8 cellular contexts compared by ENCODE assay signal in the genomic region with DNA sequence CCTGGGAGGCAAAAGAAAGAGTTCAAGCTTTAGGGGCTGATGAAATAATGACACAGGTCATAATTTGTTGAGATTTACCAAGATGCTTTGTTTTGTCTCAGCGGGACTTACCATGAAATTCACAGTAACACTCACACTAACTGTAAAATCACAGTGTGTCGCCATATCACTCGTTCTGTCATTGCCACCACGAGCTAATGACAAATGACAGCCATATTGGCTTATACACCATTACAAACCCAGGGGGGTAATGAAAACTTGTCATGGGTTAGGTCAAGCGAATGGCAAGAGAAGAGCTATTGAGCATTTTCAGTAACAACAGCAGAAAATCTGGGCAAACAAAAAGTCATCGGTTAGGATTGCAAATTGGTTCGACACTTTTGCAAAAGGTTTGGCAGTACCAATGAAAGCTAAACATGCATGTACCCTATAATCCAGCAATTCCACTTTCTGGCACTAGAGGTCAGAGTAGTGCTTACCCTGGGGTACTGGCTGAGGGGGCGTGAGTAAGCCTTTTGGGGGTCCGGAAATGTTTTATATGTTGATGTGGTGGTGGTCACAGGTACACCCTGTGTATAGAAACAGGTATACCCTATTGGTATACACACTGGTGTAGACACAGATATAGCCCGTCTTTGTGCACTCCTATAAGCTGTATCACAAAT.
DNase-seq lines count a peak whose midpoint lies in the region; ATAC-seq and TF ChIP-seq lines count a peak whose summit lies in the region.

No MANE protein-coding gene starts in this region.

- H2AFZ ChIP-seq in GM23248 = no peak overlapping the region

- H3K4me3 ChIP-seq in CD4-positive, alpha-beta memory T cell (ENCODE audit: low read length in 2 of 2) = no peak overlapping the region
- no peak overlapping the region for H3K4me3 ChIP-seq in GM23248

- no peak overlapping the region for H3K27ac Mint-ChIP-seq in CD4-positive, alpha-beta memory T cell

- no peaks in the 10 kb centered on the region for H3K9me3 ChIP-seq in CD4-positive, alpha-beta memory T cell (ENCODE audit: control insufficient read depth in 1 of 2, low read length in 2 of 2)
- no peaks in the 10 kb centered on the region for H3K9me3 ChIP-seq in GM23248 (ENCODE audit: low read depth)

- H3K27me3 ChIP-seq in CD4-positive, alpha-beta memory T cell (ENCODE audit: insufficient read depth, low read length) = no peaks in the 10 kb centered on the region
- no peaks in the 10 kb centered on the region for H3K27me3 ChIP-seq in GM23248 (replicated peaks; ENCODE audit: insufficient read depth)

- in situ Hi-C loops in GM23248 (cut with MboI) = no loop called here

- peaks cover 0 to 2% of the 10 kb centered on the region in 2 donors for H3K27me3 Mint-ChIP-seq in CD4-positive, alpha-beta memory T cell

- H3K36me3 Mint-ChIP-seq in CD4-positive, alpha-beta memory T cell = no peaks in the 10 kb centered on the region

- no peak overlapping the region for H3K27ac ChIP-seq in CD4-positive, alpha-beta memory T cell (ENCODE audit: low read depth, low read length)
- H3K27ac ChIP-seq in GM23248 = no peak overlapping the region

- ATAC-seq in SK-N-SH treated with all-trans-retinoic acid at 6 μM for 48 hours (peak; percentile 73), GM19324 (IDR thresholded peaks at IDR 0.05; ENCODE audit: low FRiP score, unreplicated experiment) (no peak), HG02938 (IDR thresholded peaks at IDR 0.05; ENCODE audit: unreplicated experiment) (no peak)

- 34 to 35% methylated on average over 9 to 10 of the region's 10 CpGs for WGBS in GM23248 (ENCODE audit: low coverage in 1 of 2, low lambda C conversion rate in 2 of 2, missing lambda C conversion rate in 2 of 2), 2 experiments

- no peaks in the 10 kb centered on the region for H3K4me1 Mint-ChIP-seq in CD4-positive, alpha-beta memory T cell

- no peaks in the 10 kb centered on the region for H3K4me1 ChIP-seq in CD4-positive, alpha-beta memory T cell (ENCODE audit: insufficient read depth, low read length)
- no peaks in the 10 kb centered on the region for H3K4me1 ChIP-seq in GM23248 (ENCODE audit: insufficient read depth)

- intact Hi-C loops in CD4-positive, alpha-beta memory T cell (cut with micrococcal nuclease) = loop anchor here (2.0 kb wide), 1 partner anchor 434 kb away; no protein-coding TSS in a partner anchor

- no peaks in the 10 kb centered on the region for H3K9me2 ChIP-seq in GM23248 (ENCODE audit: insufficient read depth)

- no peaks in the 10 kb centered on the region for H3K79me2 ChIP-seq in GM23248 (ENCODE audit: insufficient read depth)

- DNase-seq in CD4-positive, alpha-beta memory T cell = peak in 3 of 5 donors; percentile 2 to 14 (median 4)
- DNase-seq in GM23248 (peak; percentile 1), left kidney (ENCODE audit: low read depth, low spot score) (peak; percentile 11), midbrain (lab: John Stamatoyannopoulos, UW) (no peak), hippocampal formation (lab: John Stamatoyannopoulos, UW) (no peak)

- no peak overlapping the region for H3K4me3 Mint-ChIP-seq in CD4-positive, alpha-beta memory T cell

- H3K36me3 ChIP-seq in CD4-positive, alpha-beta memory T cell (ENCODE audit: insufficient read depth, low read length) = no peaks in the 10 kb centered on the region
- no peaks in the 10 kb centered on the region for H3K36me3 ChIP-seq in GM23248 (ENCODE audit: low read depth)

- POLR2A ChIA-PET in CD4-positive, alpha-beta memory T cell (lab: Charles Lee; ENCODE audit: partially characterized antibody) = no interaction called here

- no peaks in the 10 kb centered on the region for H4K20me1 ChIP-seq in GM23248 (ENCODE audit: insufficient read depth)

- no peaks in the 10 kb centered on the region for H3F3A ChIP-seq in GM23248 (ENCODE audit: insufficient read depth)

- H3K9me3 Mint-ChIP-seq in CD4-positive, alpha-beta memory T cell = no peaks in the 10 kb centered on the region

- CTCF ChIA-PET in CD4-positive, alpha-beta memory T cell (lab: Charles Lee; ENCODE audit: partially characterized antibody) = interaction anchor here (0.6 to 2.5 kb wide), 2 partner anchors 42 to 201 kb away, joined by 3 to 7 read pairs; no protein-coding TSS in a partner anchor

- H3K4me2 ChIP-seq in GM23248 (ENCODE audit: unreplicated experiment) = no peak overlapping the region

- H3K9ac ChIP-seq in GM23248 = no peak overlapping the region

TF ChIP-seq in SK-N-SH treated with all-trans-retinoic acid at 6 μM for 48 hours, 23 proteins besides CTCF, POLR2A, EP300 and RAD21:
- TF ChIP-seq, protein P1, sequence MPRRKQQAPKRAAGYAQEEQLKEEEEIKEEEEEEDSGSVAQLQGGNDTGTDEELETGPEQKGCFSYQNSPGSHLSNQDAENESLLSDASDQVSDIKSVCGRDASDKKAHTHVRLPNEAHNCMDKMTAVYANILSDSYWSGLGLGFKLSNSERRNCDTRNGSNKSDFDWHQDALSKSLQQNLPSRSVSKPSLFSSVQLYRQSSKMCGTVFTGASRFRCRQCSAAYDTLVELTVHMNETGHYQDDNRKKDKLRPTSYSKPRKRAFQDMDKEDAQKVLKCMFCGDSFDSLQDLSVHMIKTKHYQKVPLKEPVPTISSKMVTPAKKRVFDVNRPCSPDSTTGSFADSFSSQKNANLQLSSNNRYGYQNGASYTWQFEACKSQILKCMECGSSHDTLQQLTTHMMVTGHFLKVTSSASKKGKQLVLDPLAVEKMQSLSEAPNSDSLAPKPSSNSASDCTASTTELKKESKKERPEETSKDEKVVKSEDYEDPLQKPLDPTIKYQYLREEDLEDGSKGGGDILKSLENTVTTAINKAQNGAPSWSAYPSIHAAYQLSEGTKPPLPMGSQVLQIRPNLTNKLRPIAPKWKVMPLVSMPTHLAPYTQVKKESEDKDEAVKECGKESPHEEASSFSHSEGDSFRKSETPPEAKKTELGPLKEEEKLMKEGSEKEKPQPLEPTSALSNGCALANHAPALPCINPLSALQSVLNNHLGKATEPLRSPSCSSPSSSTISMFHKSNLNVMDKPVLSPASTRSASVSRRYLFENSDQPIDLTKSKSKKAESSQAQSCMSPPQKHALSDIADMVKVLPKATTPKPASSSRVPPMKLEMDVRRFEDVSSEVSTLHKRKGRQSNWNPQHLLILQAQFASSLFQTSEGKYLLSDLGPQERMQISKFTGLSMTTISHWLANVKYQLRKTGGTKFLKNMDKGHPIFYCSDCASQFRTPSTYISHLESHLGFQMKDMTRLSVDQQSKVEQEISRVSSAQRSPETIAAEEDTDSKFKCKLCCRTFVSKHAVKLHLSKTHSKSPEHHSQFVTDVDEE (CRISPR knock-in tag; IDR thresholded peaks at IDR 0.05) = no peak
- TF ChIP-seq ESRRG (CRISPR knock-in tag; IDR thresholded peaks at IDR 0.05) (no peak), GLIS3 (CRISPR knock-in tag; IDR thresholded peaks at IDR 0.05) (no peak)

Comparison
In these comparisons a context has a peak if more than half of its experiments do, and no peak if none do; other contexts are left out.
1. DNase-seq: peak in CD4-positive, alpha-beta memory T cell (3 of 5), GM23248 (single experiment) and left kidney (single experiment); none in midbrain (single experiment) and hippocampal formation (0 of 2).